In genomic region chr7:28939844-28940243, GRCh38 we compare ENCODE assay signal across 19 cellular contexts. TPM values are rescaled to one million over a fixed set of nuclear protein-coding genes. Genes with fewer than 3 reads are reported as not detected.
DNase-seq lines count a peak whose midpoint lies in the region; TF ChIP-seq lines count a peak whose summit lies in the region.
"Had no signal": no experiment of that assay in that cellular context is flagged by ENCODE, and none has a peak within 500 bp of the region (broad histone marks: within the 10 kb centered on the region; RNA-seq: fewer than 3 reads in every experiment).

No MANE protein-coding gene starts in this region.

- CTCF ChIA-PET in HEK293 (lab: Yijun Ruan, JAX) (interaction anchor here (0.6 to 7.6 kb wide), 7 partner anchors 10 to 669 kb away, joined by 3 to 61 read pairs (median 7); no protein-coding TSS in a partner anchor), SK-N-SH (lab: Yijun Ruan, JAX) (interaction anchor here (0.8 to 37.1 kb wide), 10 partner anchors 8 to 469 kb away, joined by 3 to 1040 read pairs (median 6); partner anchors contain the start of gene TRIL)

- H3K36me3 ChIP-seq in BE2C (no peaks in the 10 kb centered on the region), HEK293 (ENCODE audit: control insufficient read depth in 2 of 2, insufficient read depth in 1 of 2, low read length in 2 of 2) (no peaks in the 10 kb centered on the region), SK-N-SH (replicated peaks in 1 of 2; ENCODE audit: control insufficient read depth in 1 of 2, insufficient read depth in 2 of 2, low read length in 1 of 2) (no peaks in the 10 kb centered on the region)
- H3K36me3 ChIP-seq in effector memory CD4-positive, alpha-beta T cell (ENCODE audit: control insufficient read depth, insufficient read depth, low read length) = no peaks in the 10 kb centered on the region
- H3K36me3 ChIP-seq: BLaER1 had no signal

- no peaks in the 10 kb centered on the region for H4K20me1 ChIP-seq in SK-N-SH (ENCODE audit: insufficient read depth)
- H4K20me1 ChIP-seq: BLaER1 had no signal

- no peak overlapping the region for H3K4me2 ChIP-seq in SK-N-SH
- H3K4me2 ChIP-seq: BLaER1 had no signal

- H2AFZ ChIP-seq in SK-N-SH (ENCODE audit: low read depth) = no peak overlapping the region

- 37% methylated on average over 3 of the region's 3 CpGs for WGBS in SK-N-SH (ENCODE audit: low lambda C conversion rate)

- no peaks in the 10 kb centered on the region for H3K9me3 Mint-ChIP-seq in mesothelial cell of epicardium
- H3K9me3 Mint-ChIP-seq in activated T-helper 1 cell treated with anti-CD3 and anti-CD28 coated beads, Interleukin-12 subunit alpha, Interleukin-12 subunit beta, Interleukin-2, Interleukin-4 antibody, amounts not matched to agents 30 ng/mL and 10 ng/mL and 1 ng/mL, durations not matched to agents 14 hours and 24 hours and 36 hours = no peaks in the 10 kb centered on the region
- H3K9me3 Mint-ChIP-seq: CD4-positive, alpha-beta T cell had no signal

- H3K9me2 ChIP-seq in SK-N-SH = no peaks in the 10 kb centered on the region

- DNase-seq in BE2C (peak; percentile 45), SK-N-SH (peak; percentile 29), mesothelial cell of epicardium (ENCODE audit: low spot score in 2 of 2, unreplicated experiment in 2 of 2) (no peak), NCI-H526 (lab: John Stamatoyannopoulos, UW) (no peak), posterior vena cava (ENCODE audit: low spot score) (no peak)
- no peak for DNase-seq in activated T-helper 1 cell treated with anti-CD3 and anti-CD28 coated beads, Interleukin-12 subunit alpha, Interleukin-12 subunit beta, Interleukin-2, Interleukin-4 antibody, amounts not matched to agents 30 ng/mL and 10 ng/mL and 1 ng/mL, durations not matched to agents 14 hours and 24 hours and 36 hours (ENCODE audit: low spot score)
- DNase-seq in effector memory CD4-positive, alpha-beta T cell = no peak
- DNase-seq: CD4-positive, alpha-beta T cell; COR-L47; DMS153; Kasumi-1; NCI-H1436 treated with DMSO at 0.1 percent for 48 hours; NCI-H1930; NCI-H510A treated with DMSO at 0.1 percent for 48 hours; OCI-M1 had no signal

- H3K9me3 ChIP-seq in BE2C (no peaks in the 10 kb centered on the region), HEK293 (ENCODE audit: control insufficient read depth, insufficient read depth, low read depth, low read length) (no peaks in the 10 kb centered on the region), SK-N-SH (no peaks in the 10 kb centered on the region)
- H3K9me3 ChIP-seq in effector memory CD4-positive, alpha-beta T cell (ENCODE audit: control insufficient read depth, low read length) = no peaks in the 10 kb centered on the region

- peak overlapping the region; percentile 22 for H3K27ac Mint-ChIP-seq in mesothelial cell of epicardium
- no peak overlapping the region for H3K27ac Mint-ChIP-seq in activated T-helper 1 cell treated with anti-CD3 and anti-CD28 coated beads, Interleukin-12 subunit alpha, Interleukin-12 subunit beta, Interleukin-2, Interleukin-4 antibody, amounts not matched to agents 30 ng/mL and 10 ng/mL and 1 ng/mL, durations not matched to agents 14 hours and 24 hours and 36 hours
- H3K27ac Mint-ChIP-seq: CD4-positive, alpha-beta T cell had no signal

- no peaks in the 10 kb centered on the region for H3K79me2 ChIP-seq in SK-N-SH (ENCODE audit: insufficient read depth)

- H3F3A ChIP-seq in SK-N-SH (replicated peaks; ENCODE audit: insufficient read depth) = no peaks in the 10 kb centered on the region

- TF ChIP-seq CTCF in BE2C (IDR thresholded peaks at IDR 0.05; ENCODE audit: low read depth, low read length) = no peak
- no peak for TF ChIP-seq CTCF in HEK293 (tag by site-specific recombination; IDR thresholded peaks at IDR 0.05)
- no peak for TF ChIP-seq CTCF in SK-N-SH (IDR thresholded peaks at IDR 0.05)
- no peak for TF ChIP-seq CTCF in mesothelial cell of epicardium (IDR thresholded peaks at IDR 0.05; ENCODE audit: unreplicated experiment)

- H3K27ac ChIP-seq in HEK293 (ENCODE audit: extremely low read depth, low read depth, low read length) (no peak overlapping the region; the same call in 1 of the 2 replicates), SK-N-SH (ENCODE audit: low read depth in 2 of 2, low read length in 1 of 2) (peak overlapping the region in 1 of 2 experiments; percentile 72; a peak in 2 of 4 replicates)
- H3K27ac ChIP-seq in effector memory CD4-positive, alpha-beta T cell (ENCODE audit: insufficient read depth, low read length, poor library complexity, severe bottlenecking) = no peak overlapping the region
- H3K27ac ChIP-seq: BLaER1 had no signal

- H3K4me1 Mint-ChIP-seq in mesothelial cell of epicardium = peaks cover 50% of the 10 kb centered on the region
- H3K4me1 Mint-ChIP-seq in activated T-helper 1 cell treated with anti-CD3 and anti-CD28 coated beads, Interleukin-12 subunit alpha, Interleukin-12 subunit beta, Interleukin-2, Interleukin-4 antibody, amounts not matched to agents 30 ng/mL and 10 ng/mL and 1 ng/mL, durations not matched to agents 14 hours and 24 hours and 36 hours (ENCODE audit: low read depth) = no peaks in the 10 kb centered on the region

- peaks cover 2% of the 10 kb centered on the region for H3K27me3 Mint-ChIP-seq in mesothelial cell of epicardium (ENCODE audit: low read depth)
- H3K27me3 Mint-ChIP-seq in activated T-helper 1 cell treated with anti-CD3 and anti-CD28 coated beads, Interleukin-12 subunit alpha, Interleukin-12 subunit beta, Interleukin-2, Interleukin-4 antibody, amounts not matched to agents 30 ng/mL and 10 ng/mL and 1 ng/mL, durations not matched to agents 14 hours and 24 hours and 36 hours (ENCODE audit: insufficient read depth) = peaks cover 14% of the 10 kb centered on the region

- TF ChIP-seq RAD21 in SK-N-SH (IDR thresholded peaks at IDR 0.05; ENCODE audit: low read length) = no peak

- H3K4me3 Mint-ChIP-seq in mesothelial cell of epicardium = no peak overlapping the region
- H3K4me3 Mint-ChIP-seq in activated T-helper 1 cell treated with anti-CD3 and anti-CD28 coated beads, Interleukin-12 subunit alpha, Interleukin-12 subunit beta, Interleukin-2, Interleukin-4 antibody, amounts not matched to agents 30 ng/mL and 10 ng/mL and 1 ng/mL, durations not matched to agents 14 hours and 24 hours and 36 hours = no peak overlapping the region
- H3K4me3 Mint-ChIP-seq: CD4-positive, alpha-beta T cell had no signal

- intact Hi-C loops in activated T-helper 1 cell treated with anti-CD3 and anti-CD28 coated beads, Interleukin-12 subunit alpha, Interleukin-12 subunit beta, Interleukin-2, Interleukin-4 antibody, amounts not matched to agents 30 ng/mL and 10 ng/mL and 1 ng/mL, durations not matched to agents 14 hours and 24 hours and 36 hours (cut with micrococcal nuclease) = no loop called here
- intact Hi-C loops in posterior vena cava (cut with DNase I) = loop anchor here in 1 of 2 donors (10.0 kb wide), 1 partner anchor 465 kb away; no protein-coding TSS in a partner anchor

- peaks cover 30% of the 10 kb centered on the region for H3K4me1 ChIP-seq in BE2C
- peaks cover 12% of the 10 kb centered on the region; the same call in 1 of the 2 replicates for H3K4me1 ChIP-seq in HEK293 (ENCODE audit: control insufficient read depth, insufficient read depth, low read length)
- H3K4me1 ChIP-seq in SK-N-SH (ENCODE audit: control insufficient read depth in 1 of 2, insufficient read depth in 2 of 2, low read depth in 1 of 2, low read length in 1 of 2) = peaks cover 7 to 49% of the 10 kb centered on the region in 2 experiments; a peak in 3 of 4 replicates
- H3K4me1 ChIP-seq in effector memory CD4-positive, alpha-beta T cell (ENCODE audit: control insufficient read depth, insufficient read depth, low read length, poor library complexity, severe bottlenecking) = no peaks in the 10 kb centered on the region

- no peaks in the 10 kb centered on the region for H3K36me3 Mint-ChIP-seq in mesothelial cell of epicardium
- no peaks in the 10 kb centered on the region for H3K36me3 Mint-ChIP-seq in activated T-helper 1 cell treated with anti-CD3 and anti-CD28 coated beads, Interleukin-12 subunit alpha, Interleukin-12 subunit beta, Interleukin-2, Interleukin-4 antibody, amounts not matched to agents 30 ng/mL and 10 ng/mL and 1 ng/mL, durations not matched to agents 14 hours and 24 hours and 36 hours (ENCODE audit: low read depth)

- no peak overlapping the region for H3K9ac ChIP-seq in SK-N-SH
- H3K9ac ChIP-seq: BLaER1 had no signal

- no peak for TF ChIP-seq EP300 in SK-N-SH (IDR thresholded peaks at IDR 0.05; ENCODE audit: borderline replicate concordance in 1 of 2, low read depth in 1 of 2, low read length in 1 of 2)

- H3K27me3 ChIP-seq in BE2C (no peaks in the 10 kb centered on the region), SK-N-SH (ENCODE audit: insufficient read depth) (no peaks in the 10 kb centered on the region)
- no peaks in the 10 kb centered on the region for H3K27me3 ChIP-seq in effector memory CD4-positive, alpha-beta T cell (replicated peaks; ENCODE audit: control insufficient read depth, insufficient read depth, low read length, poor library complexity, severe bottlenecking)
- H3K27me3 ChIP-seq: BLaER1 had no signal

- peak overlapping the region; percentile 4; the same call in 1 of the 2 replicates for H3K4me3 ChIP-seq in BE2C (ENCODE audit: low read depth, low read length)
- H3K4me3 ChIP-seq in HEK293 (ENCODE audit: low read depth, low read length) = no peak overlapping the region
- no peak overlapping the region for H3K4me3 ChIP-seq in SK-N-SH (ENCODE audit: low read depth in 2 of 2, low read length in 1 of 2)
- H3K4me3 ChIP-seq in effector memory CD4-positive, alpha-beta T cell (ENCODE audit: insufficient read depth, low read depth, low read length, poor library complexity, severe bottlenecking) = no peak overlapping the region
- H3K4me3 ChIP-seq: BLaER1 had no signal

- POLR2A ChIA-PET in HEK293 (lab: Yijun Ruan, JAX) (no interaction called here), SK-N-SH (lab: Yijun Ruan, JAX) (interaction anchor here (1.2 to 1.4 kb wide), 2 partner anchors 13 to 17 kb away, joined by 3 to 4 read pairs; no protein-coding TSS in a partner anchor)

TF ChIP-seq in HEK293, 187 proteins besides CTCF, POLR2A, EP300 and RAD21 (continues in another document):
- TF ChIP-seq SP2 (tag by site-specific recombination; IDR thresholded peaks at IDR 0.05) (no peak), ZNF623 (tag by site-specific recombination; IDR thresholded peaks at IDR 0.05) (no peak)

TF ChIP-seq in SK-N-SH, 30 proteins besides CTCF, POLR2A, EP300 and RAD21 (continues in another document):
- TF ChIP-seq GABPA (IDR thresholded peaks at IDR 0.05; ENCODE audit: low read depth) = no peak

RNA-seq across cellular contexts. Expression of gene TRIL, which starts 18.3 kb away (rescaled TPM):
- polyA plus RNA-seq in BE2C (2012; ENCODE audit: insufficient read depth, insufficient read length, low read depth) = 0.40 TPM
- 0.18 and 0.28 TPM in 2 replicates for polyA plus RNA-seq in SK-N-SH (2012; rRNA removed)
- 0.23 and 0.41 TPM in 2 replicates for polyA plus RNA-seq in SK-N-SH (2012; cell fraction: cytosol; rRNA removed)
- 0.08 and 0.16 TPM in 2 replicates for polyA plus RNA-seq in SK-N-SH (2012; cell fraction: nucleus; rRNA removed)
- total RNA-seq in mesothelial cell of epicardium = 11.9 to 14.2 TPM (median 13.4 TPM) in 3 replicates
- 0.39 and 0.41 TPM in 2 replicates for total RNA-seq in activated T-helper 1 cell treated with anti-CD3 and anti-CD28 coated beads, Interleukin-12 subunit alpha, Interleukin-12 subunit beta, Interleukin-2, Interleukin-4 antibody, amounts not matched to agents 30 ng/mL and 10 ng/mL and 1 ng/mL, durations not matched to agents 14 hours and 24 hours and 36 hours
- 10 to 100 TPM in 1 of 2 donors, 1 to 10 TPM in 1; 4.6 to 10.6 TPM for total RNA-seq in posterior vena cava
- total RNA-seq: CD4-positive, alpha-beta T cell; G401; MCF 10A had no signal

Comparison
In these comparisons a context has a peak if more than half of its experiments do, and no peak if none do; other contexts are left out.
1. DNase-seq: peak in BE2C (single experiment) and SK-N-SH (single experiment); none in mesothelial cell of epicardium (0 of 2), activated T-helper 1 cell treated with anti-CD3 and anti-CD28 coated beads, Interleukin-12 subunit alpha, Interleukin-12 subunit beta, Interleukin-2, Interleukin-4 antibody, amounts not matched to agents 30 ng/mL and 10 ng/mL and 1 ng/mL, durations not matched to agents 14 hours and 24 hours and 36 hours (single experiment), NCI-H526 (0 of 2), effector memory CD4-positive, alpha-beta T cell (0 of 3) and posterior vena cava (single experiment).